In genomic region chr3:155870945-155871745, GRCh38 we compare ENCODE assay signal across 8 cellular contexts. TPM values are rescaled to one million over a fixed set of nuclear protein-coding genes. Genes with fewer than 3 reads are reported as not detected.
DNase-seq lines count a peak whose midpoint lies in the region; ATAC-seq, FAIRE-seq and TF ChIP-seq lines count a peak whose summit lies in the region.

No MANE protein-coding gene starts in this region.

- TF ChIP-seq CTCF in GM12865 (IDR thresholded peaks at IDR 0.05; ENCODE audit: insufficient read depth, low read depth, low read length, missing control alignments) (no peak), LNCaP clone FGC (IDR thresholded peaks at IDR 0.05; ENCODE audit: control insufficient read depth, extremely low read depth, insufficient read depth) (peak; percentile 7; the same call in 1 of the 2 replicates), lung (IDR thresholded peaks at IDR 0.05; ENCODE audit: control extremely low read depth, extremely low read depth) (no peak)

- DNase-seq in GM12865 (ENCODE audit: low read depth): peak; percentile 59
- DNase-seq in H54 (ENCODE audit: insufficient read length, low spot score): peak; percentile 30
- DNase-seq in LNCaP clone FGC (ENCODE audit: low read depth): no peak
- peak; percentile 60 for DNase-seq in activated CD4-positive, alpha-beta T cell treated with anti-CD3 and anti-CD28 coated beads for 48 hours
- peak; percentile 42 for DNase-seq in dedifferentiated amniotic fluid mesenchymal stem cell (ENCODE audit: extremely low spot score)
- peak; percentile 68 for DNase-seq in lung (ENCODE audit: low spot score)
- peak in 2 of 3 donors; percentile 15 to 40 for DNase-seq in stimulated activated CD4-positive, alpha-beta T cell treated with anti-CD3 and anti-CD28 coated beads, TNF-alpha, amount 100 ng/mL, for 48 hours (ENCODE audit: low read depth in 3 of 3)
- DNase-seq in inferior parietal cortex (ENCODE audit: extremely low spot score): no peak

- peak; percentile 45 for ATAC-seq in lung (ENCODE audit: insufficient read depth, low FRiP score)

- H3K4me3 ChIP-seq in GM12865 (ENCODE audit: low read depth, low read length) (peak overlapping the region; percentile 89), LNCaP clone FGC (ENCODE audit: low read depth, low read length) (peak overlapping the region; percentile 92), lung (peak overlapping the region; percentile 99)

- 0% methylated on average over 68 to 85 of the region's 85 CpGs for WGBS in lung, 2 donors

- no peaks in the 10 kb centered on the region for H3K36me3 ChIP-seq in lung (ENCODE audit: control insufficient read depth in 2 of 2, insufficient read depth in 2 of 2, low read length in 2 of 2)

- TF ChIP-seq POLR2A in H54 (IDR thresholded peaks at IDR 0.05; ENCODE audit: low read depth, low read length): peak; percentile 35

- FAIRE-seq in H54 (lab: Jason Lieb, UNC): no peak

- H3K4me1 ChIP-seq in lung (ENCODE audit: control insufficient read depth in 2 of 2, insufficient read depth in 2 of 2, low read length in 2 of 2): peaks cover 3 to 5% of the 10 kb centered on the region in 2 donors

- H3K9me3 ChIP-seq in lung (ENCODE audit: control insufficient read depth in 2 of 2, insufficient read depth in 1 of 2, low read length in 1 of 2): no peaks in the 10 kb centered on the region

- no peaks in the 10 kb centered on the region for H3K27me3 ChIP-seq in lung (ENCODE audit: control insufficient read depth, insufficient read depth)

- H3K27ac ChIP-seq in lung (ENCODE audit: low read depth in 1 of 2, low read length in 1 of 2): peak overlapping the region; percentile 96 to 98

RNA-seq across cellular contexts. Expression of gene GMPS, which starts 0.7 kb away (rescaled TPM):
- total RNA-seq in lung: 10 to 100 TPM; 25.1 to 38.1 TPM
- 10 to 100 TPM; 17.0 to 18.8 TPM for polyA plus RNA-seq in lung

RNA-seq across cellular contexts. Expression of gene SLC33A1, which starts 16.9 kb away (rescaled TPM):
- 10 to 100 TPM; 37.3 to 40.2 TPM for total RNA-seq in lung
- 10 to 100 TPM; 12.0 to 21.6 TPM for polyA plus RNA-seq in lung

Comparison
In these comparisons a context has a peak if more than half of its experiments do, and no peak if none do; other contexts are left out.
1. DNase-seq: peak in GM12865 (single experiment), H54 (single experiment), activated CD4-positive, alpha-beta T cell treated with anti-CD3 and anti-CD28 coated beads for 48 hours (single experiment), dedifferentiated amniotic fluid mesenchymal stem cell (single experiment), lung (single experiment) and stimulated activated CD4-positive, alpha-beta T cell treated with anti-CD3 and anti-CD28 coated beads, TNF-alpha, amount 100 ng/mL, for 48 hours (2 of 3); none in LNCaP clone FGC (single experiment) and inferior parietal cortex (single experiment).
2. Peak in every context shown above with its lines, with median percentiles within 50 percentile points of each other: H3K4me3 ChIP-seq.